ENCODE assay signal across 8 cellular contexts in genomic region chr5:132777209-132778069, GRCh38. TPM values are rescaled to one million over a fixed set of nuclear protein-coding genes. Genes with fewer than 3 reads are reported as not detected.
A peak's percentile ranks its signal among the peaks of the same experiment; 100 is the strongest.
DNase-seq lines count a peak whose midpoint lies in the region; ATAC-seq, FAIRE-seq and TF ChIP-seq lines count a peak whose summit lies in the region.

TSS of gene SEPTIN8 (minus strand) at chr5:132777239. CDS start at chr5:132777137, 102 bp downstream.

- POLR2A ChIA-PET in activated CD4-positive, alpha-beta memory T cell treated with anti-CD3 and anti-CD28 coated beads, Interleukin-2, amount 10 ng/mL, durations not matched to agents 7 days and 5 days (lab: Charles Lee): interaction anchor here (0.6 to 1.5 kb wide), 8 partner anchors 10 to 366 kb away, joined by 3 to 6 read pairs (median 3); partner anchors contain the start of gene CCNI2
- POLR2A ChIA-PET in H1 (lab: Charles Lee; ENCODE audit: partially characterized antibody): interaction anchor here (1.0 to 2.7 kb wide), 5 partner anchors 9 to 46 kb away, joined by 3 to 8 read pairs (median 4); partner anchors contain the start of gene CCNI2

- peaks cover 10% of the 10 kb centered on the region for H3K23me2 ChIP-seq in H1 (ENCODE audit: low read depth, low read length)

- peaks cover 18% of the 10 kb centered on the region for H3K27me3 ChIP-seq in DND-41 (ENCODE audit: insufficient read depth, low read length, poor library complexity)
- H3K27me3 ChIP-seq in Karpas-422 (ENCODE audit: low read length): no peaks in the 10 kb centered on the region
- peaks cover 2 to 51% (median 34%) of the 10 kb centered on the region in 4 experiments for H3K27me3 ChIP-seq in H1 (replicated peaks in 1 of 4; ENCODE audit: control insufficient read depth in 3 of 4, extremely low read depth in 1 of 4, insufficient read depth in 3 of 4, low read length in 3 of 4)

- WGBS in H1 (ENCODE audit: extremely low coverage in 1 of 2, insufficient coverage in 1 of 2, insufficient read length in 1 of 2, insufficient replicate concordance in 2 of 2, low coverage in 1 of 2, low lambda C conversion rate in 2 of 2, missing lambda C conversion rate in 1 of 2), 2 experiments: 8% methylated on average over 59 of the region's 82 CpGs; no CpG with 5 or more reads in 1 of the 2 experiments

- peaks cover 23% of the 10 kb centered on the region for H3K4me1 Mint-ChIP-seq in activated CD4-positive, alpha-beta memory T cell treated with anti-CD3 and anti-CD28 coated beads, Interleukin-2, amount 10 ng/mL, durations not matched to agents 7 days and 5 days
- H3K4me1 Mint-ChIP-seq in memory B cell: peaks cover 8% of the 10 kb centered on the region

- H3K4me3 Mint-ChIP-seq in activated CD4-positive, alpha-beta memory T cell treated with anti-CD3 and anti-CD28 coated beads, Interleukin-2, amount 10 ng/mL, durations not matched to agents 7 days and 5 days: peak within 1 kb of the TSS; percentile 73
- H3K4me3 Mint-ChIP-seq in memory B cell: peak within 1 kb of the TSS; percentile 84

- H3K14ac ChIP-seq in H1 (ENCODE audit: insufficient read length): no peak within 1 kb of the TSS

- CTCF ChIA-PET in activated CD4-positive, alpha-beta memory T cell treated with anti-CD3 and anti-CD28 coated beads, Interleukin-2, amount 10 ng/mL, durations not matched to agents 7 days and 5 days (lab: Charles Lee): interaction anchor here (0.8 to 1.7 kb wide), 3 partner anchors 30 to 279 kb away, joined by 3 to 7 read pairs (median 3); partner anchors contain the start of gene CCNI2
- CTCF ChIA-PET in H1 (lab: Charles Lee; ENCODE audit: partially characterized antibody): interaction anchor here (0.9 to 3.6 kb wide), 11 partner anchors 10 to 46 kb away, joined by 3 to 17 read pairs (median 5); no protein-coding TSS in a partner anchor

- H4K91ac ChIP-seq in H1 (replicated peaks; ENCODE audit: insufficient read length, low read length): peak within 1 kb of the TSS; percentile 29

- no peak within 1 kb of the TSS for H2BK20ac ChIP-seq in H1 (ENCODE audit: low read length)

- H3K9ac ChIP-seq in DND-41 (ENCODE audit: low read depth, low read length) (peak within 1 kb of the TSS; percentile 75), Karpas-422 (ENCODE audit: low read length) (peak within 1 kb of the TSS; percentile 56), H1 (replicated peaks in 1 of 4; ENCODE audit: extremely low read depth in 1 of 4, low read depth in 3 of 4, low read length in 3 of 4) (peak within 1 kb of the TSS in 3 of 4 experiments; percentile 1 to 64 (median 31); a peak in 4 of 7 replicates)

- H2BK120ac ChIP-seq in H1 (replicated peaks; ENCODE audit: low read depth, low read length): no peak within 1 kb of the TSS

- TF ChIP-seq EP300 in H1 (IDR thresholded peaks at IDR 0.05; ENCODE audit: borderline replicate concordance in 1 of 2, low read depth in 2 of 2, low read length in 2 of 2): no peak

- H4K20me1 ChIP-seq in DND-41 (ENCODE audit: insufficient read depth, low read length) (peaks cover 15% of the 10 kb centered on the region; the same call in 1 of the 2 replicates), Karpas-422 (ENCODE audit: insufficient read depth, low read depth, low read length) (no peaks in the 10 kb centered on the region), H1 (replicated peaks in 1 of 2; ENCODE audit: control insufficient read depth in 1 of 2, insufficient read depth in 2 of 2, low read length in 2 of 2) (peaks cover 0 to 7% of the 10 kb centered on the region in 2 experiments)

- ATAC-seq in DND-41 (ENCODE audit: insufficient read depth, low read depth) (peak; percentile 76), GM21423 (IDR thresholded peaks at IDR 0.05; ENCODE audit: unreplicated experiment) (peak; percentile 62), memory B cell (ENCODE audit: low read depth) (peak; percentile 85)

- H3K27ac Mint-ChIP-seq in activated CD4-positive, alpha-beta memory T cell treated with anti-CD3 and anti-CD28 coated beads, Interleukin-2, amount 10 ng/mL, durations not matched to agents 7 days and 5 days: no peak within 1 kb of the TSS
- no peak within 1 kb of the TSS for H3K27ac Mint-ChIP-seq in memory B cell

- H3K36me3 ChIP-seq in DND-41 (ENCODE audit: insufficient read depth, low read length): no peaks in the 10 kb centered on the region
- no peaks in the 10 kb centered on the region for H3K36me3 ChIP-seq in Karpas-422 (ENCODE audit: insufficient read depth, low read length)
- H3K36me3 ChIP-seq in H1 (ENCODE audit: control insufficient read depth in 2 of 4, insufficient read depth in 4 of 4, low read length in 3 of 4): no peaks in the 10 kb centered on the region

- DNase-seq in DND-41 (peak; percentile 51), Karpas-422 (peak; percentile 48), H1 (ENCODE audit: low read depth in 1 of 2, low spot score in 2 of 2) (peak in 1 of 2 experiments; percentile 73), memory B cell (ENCODE audit: low spot score in 2 of 2) (peak; percentile 26 to 54), cortex of kidney (lab: John Stamatoyannopoulos, UW) (no peak)
- DNase-seq in activated CD4-positive, alpha-beta memory T cell treated with anti-CD3 and anti-CD28 coated beads, Interleukin-2, amount 10 ng/mL, durations not matched to agents 7 days and 5 days: peak; percentile 55
- peak; percentile 55 for DNase-seq in stimulated activated CD8-positive, alpha-beta memory T cell treated with anti-CD3 and anti-CD28 coated beads, Interleukin-4, amount 100 ng/mL, for 48 hours

- H3K4me1 ChIP-seq in DND-41 (ENCODE audit: insufficient read depth, low read length) (peaks cover 33% of the 10 kb centered on the region), Karpas-422 (ENCODE audit: low read length) (peaks cover 4% of the 10 kb centered on the region; the same call in 1 of the 2 replicates), H1 (replicated peaks in 1 of 4; ENCODE audit: control insufficient read depth in 3 of 4, insufficient read depth in 4 of 4, low read length in 3 of 4) (peaks cover 0 to 9% (median 2%) of the 10 kb centered on the region in 4 experiments; a peak in 5 of 7 replicates)

- H2AK5ac ChIP-seq in H1 (ENCODE audit: low read depth, low read length): no peak within 1 kb of the TSS

- peak within 1 kb of the TSS; percentile 31 to 73; a peak in 3 of 4 replicates for H3K4me3 ChIP-seq in DND-41 (ENCODE audit: low read depth in 1 of 2, low read length in 2 of 2)
- H3K4me3 ChIP-seq in Karpas-422 (ENCODE audit: low read length): peak within 1 kb of the TSS; percentile 65; the same call in 1 of the 2 replicates
- peak within 1 kb of the TSS; percentile 68 to 75 (median 73) for H3K4me3 ChIP-seq in H1 (ENCODE audit: extremely low read depth in 1 of 4, insufficient read depth in 2 of 4, low read depth in 3 of 4, low read length in 4 of 4)

- no peaks in the 10 kb centered on the region for H3K9me2 ChIP-seq in Karpas-422 (replicated peaks; ENCODE audit: insufficient read depth, low read length)

- no peak within 1 kb of the TSS for H3K4ac ChIP-seq in H1 (replicated peaks; ENCODE audit: insufficient read length, low read depth, low read length)

- H2AFZ ChIP-seq in DND-41 (ENCODE audit: low read depth, low read length) (peak within 1 kb of the TSS; percentile 99), Karpas-422 (ENCODE audit: low read length) (peak within 1 kb of the TSS; percentile 84; the same call in 1 of the 2 replicates), H1 (ENCODE audit: low read length) (peak within 1 kb of the TSS; percentile 98)

- H4K8ac ChIP-seq in H1 (ENCODE audit: extremely low read depth, insufficient read depth, low read length): peak within 1 kb of the TSS; percentile 62

- H2BK12ac ChIP-seq in H1 (ENCODE audit: low read depth, low read length): peak within 1 kb of the TSS; percentile 13; the same call in 1 of the 2 replicates

- TF ChIP-seq RAD21 in H1 (IDR thresholded peaks at IDR 0.05 in 1 of 2, conservative IDR thresholded peaks at IDR 0.05 in 1 of 2; ENCODE audit: low read depth in 2 of 2, low read length in 2 of 2): no peak

- TF ChIP-seq CTCF in DND-41 (IDR thresholded peaks at IDR 0.05; ENCODE audit: borderline replicate concordance, extremely low read depth, low read length, poor library complexity, severe bottlenecking): no peak
- TF ChIP-seq CTCF in H1 (IDR thresholded peaks at IDR 0.05; ENCODE audit: control extremely low read depth in 1 of 3, insufficient read depth in 1 of 3, low read depth in 1 of 3, low read length in 3 of 3): no peak

- peak within 1 kb of the TSS; percentile 51; the same call in 1 of the 2 replicates for H3K18ac ChIP-seq in H1 (ENCODE audit: extremely low read depth, low read length)

- peaks cover 3% of the 10 kb centered on the region for H3K36me3 Mint-ChIP-seq in activated CD4-positive, alpha-beta memory T cell treated with anti-CD3 and anti-CD28 coated beads, Interleukin-2, amount 10 ng/mL, durations not matched to agents 7 days and 5 days (ENCODE audit: low read depth)
- H3K36me3 Mint-ChIP-seq in memory B cell: no peaks in the 10 kb centered on the region

- no peak within 1 kb of the TSS for H4K5ac ChIP-seq in H1 (ENCODE audit: insufficient read length, low read depth, low read length)

- no peak within 1 kb of the TSS for H3K56ac ChIP-seq in H1 (replicated peaks; ENCODE audit: insufficient read length, low read depth, low read length)

- H3K27me3 Mint-ChIP-seq in activated CD4-positive, alpha-beta memory T cell treated with anti-CD3 and anti-CD28 coated beads, Interleukin-2, amount 10 ng/mL, durations not matched to agents 7 days and 5 days: peaks cover 38% of the 10 kb centered on the region
- H3K27me3 Mint-ChIP-seq in memory B cell: peaks cover 23% of the 10 kb centered on the region

- no peak within 1 kb of the TSS for H2BK5ac ChIP-seq in H1 (ENCODE audit: low read depth, low read length)

- no peaks in the 10 kb centered on the region; the same call in 1 of the 2 replicates for H3K79me1 ChIP-seq in H1 (ENCODE audit: low read depth, low read length)

- H3K9me3 Mint-ChIP-seq in activated CD4-positive, alpha-beta memory T cell treated with anti-CD3 and anti-CD28 coated beads, Interleukin-2, amount 10 ng/mL, durations not matched to agents 7 days and 5 days: no peaks in the 10 kb centered on the region
- no peaks in the 10 kb centered on the region for H3K9me3 Mint-ChIP-seq in memory B cell

- no peak within 1 kb of the TSS for H2BK15ac ChIP-seq in H1 (ENCODE audit: low read length)

- FAIRE-seq in H1 (lab: Jason Lieb, UNC): no peak

- H3K27ac ChIP-seq in DND-41 (ENCODE audit: low read length): peak within 1 kb of the TSS; percentile 58
- no peak within 1 kb of the TSS for H3K27ac ChIP-seq in Karpas-422 (ENCODE audit: low read length)
- H3K27ac ChIP-seq in H1 (ENCODE audit: low read depth, low read length): no peak within 1 kb of the TSS

- no peaks in the 10 kb centered on the region for H3K9me3 ChIP-seq in DND-41 (ENCODE audit: insufficient read depth, low read length, severe bottlenecking)
- H3K9me3 ChIP-seq in Karpas-422 (ENCODE audit: low read length): no peaks in the 10 kb centered on the region
- no peaks in the 10 kb centered on the region for H3K9me3 ChIP-seq in H1 (ENCODE audit: insufficient read depth in 2 of 2, low read depth in 1 of 2, low read length in 1 of 2)

- H3K4me2 ChIP-seq in DND-41 (ENCODE audit: insufficient read depth, low read length): peak within 1 kb of the TSS; percentile 96
- peak within 1 kb of the TSS; percentile 59 for H3K4me2 ChIP-seq in Karpas-422 (ENCODE audit: low read depth, low read length, poor library complexity, severe bottlenecking)
- peak within 1 kb of the TSS; percentile 92 to 94 for H3K4me2 ChIP-seq in H1 (ENCODE audit: insufficient read depth in 1 of 2, low read depth in 2 of 2, low read length in 2 of 2)

- H3K23ac ChIP-seq in H1 (ENCODE audit: insufficient read length): no peak within 1 kb of the TSS

- no peak for TF ChIP-seq POLR2A in H1 (IDR thresholded peaks at IDR 0.05; ENCODE audit: control extremely low read depth in 1 of 2, low read depth in 2 of 2, low read length in 2 of 2)

- H3K79me2 ChIP-seq in DND-41 (ENCODE audit: insufficient read depth, low read length): peaks cover 24% of the 10 kb centered on the region
- H3K79me2 ChIP-seq in Karpas-422 (ENCODE audit: low read length): no peaks in the 10 kb centered on the region
- peaks cover 0 to 7% of the 10 kb centered on the region in 2 experiments; a peak in 1 of 4 replicates for H3K79me2 ChIP-seq in H1 (ENCODE audit: control insufficient read depth in 1 of 2, insufficient read depth in 2 of 2, low read length in 2 of 2)

RNA-seq across cellular contexts. Expression of gene SEPTIN8, which starts in this region (rescaled TPM):
- total RNA-seq in Karpas-422 (2014; rRNA removed; shearing (Covaris generic); ENCODE audit: low replicate concordance): 4.1 and 7.0 TPM in 2 replicates
- 10 to 100 TPM; 29.7 to 31.8 TPM for total RNA-seq in activated CD4-positive, alpha-beta memory T cell treated with anti-CD3 and anti-CD28 coated beads, Interleukin-2, amount 10 ng/mL, durations not matched to agents 7 days and 5 days
- 33.0 and 33.8 TPM in 2 replicates for total RNA-seq in H1 (2021; fragmentation: NEBNext Ultra II Directional; extraction: Animal tissue kit (Norgen Biotek cat#: 25700))
- polyA plus RNA-seq in H1 (2011; rRNA removed): 21.2 and 25.8 TPM in 2 replicates
- polyA plus RNA-seq in H1 (2011; cell fraction: cytosol; rRNA removed): 27.8 TPM
- polyA plus RNA-seq in H1 (2011; cell fraction: nucleus; rRNA removed): 63.3 TPM
- 26.4 to 29.2 TPM (median 26.9 TPM) in 4 replicates for polyA plus RNA-seq in H1 (2012, experiment 1 of 2)
- 6.3 TPM for polyA plus RNA-seq in H1 (2012, experiment 2 of 2)
- polyA plus RNA-seq in H1 (2013, experiment 1 of 2): 18.0 TPM
- 18.4 TPM for polyA plus RNA-seq in H1 (2013, experiment 2 of 2)
- 24.7 and 25.5 TPM in 2 replicates for polyA minus RNA-seq in H1 (2011; rRNA and poly(A)+ RNA removed)
- 11.1 TPM for polyA minus RNA-seq in H1 (2011; cell fraction: cytosol; rRNA and poly(A)+ RNA removed)
- 20.3 TPM for polyA minus RNA-seq in H1 (2011; cell fraction: nucleus; rRNA and poly(A)+ RNA removed)
